ENCODE assay signal across 8 cellular contexts in genomic region chr3:195269375-195270078, GRCh38.
DNase-seq lines count a peak whose midpoint lies in the region; ATAC-seq and TF ChIP-seq lines count a peak whose summit lies in the region.

No MANE protein-coding gene starts in this region.

- peaks cover 14% of the 10 kb centered on the region for H4K20me1 ChIP-seq in DOHH2 (ENCODE audit: control insufficient read depth, insufficient read depth, low read depth, low read length)

- peak overlapping the region; percentile 85 for H3K4me2 ChIP-seq in DOHH2 (ENCODE audit: low read length)

- no peaks in the 10 kb centered on the region for H3K9me3 Mint-ChIP-seq in dendritic cell treated with granulocyte-macrophage colony-stimulating factor and Interleukin-4, amounts not matched to agents 40 ng/mL and 50 ng/mL, for 4 days

- H2AFZ ChIP-seq in neuron (ENCODE audit: low read depth, low read length): peak overlapping the region; percentile 90

- no peaks in the 10 kb centered on the region for H3K27me3 Mint-ChIP-seq in dendritic cell treated with granulocyte-macrophage colony-stimulating factor and Interleukin-4, amounts not matched to agents 40 ng/mL and 50 ng/mL, for 4 days

- H3K27me3 ChIP-seq in DOHH2 (ENCODE audit: control insufficient read depth, low read length) (no peaks in the 10 kb centered on the region), neuron (ENCODE audit: insufficient read depth, low read length) (no peaks in the 10 kb centered on the region)

- peak overlapping the region; percentile 81 for H3K27ac Mint-ChIP-seq in dendritic cell treated with granulocyte-macrophage colony-stimulating factor and Interleukin-4, amounts not matched to agents 40 ng/mL and 50 ng/mL, for 4 days

- H3K4me1 Mint-ChIP-seq in dendritic cell treated with granulocyte-macrophage colony-stimulating factor and Interleukin-4, amounts not matched to agents 40 ng/mL and 50 ng/mL, for 4 days (ENCODE audit: low read depth): peaks cover 61% of the 10 kb centered on the region

- H3K9me3 ChIP-seq in DOHH2 (ENCODE audit: control insufficient read depth, insufficient read depth, low read length) (no peaks in the 10 kb centered on the region), neuron (ENCODE audit: low read length) (no peaks in the 10 kb centered on the region)

- H3K36me3 ChIP-seq in DOHH2 (ENCODE audit: control insufficient read depth, low read length): peaks cover 21% of the 10 kb centered on the region; the same call in 1 of the 2 replicates
- peaks cover 10% of the 10 kb centered on the region for H3K36me3 ChIP-seq in neuron (ENCODE audit: insufficient read depth, low read length)

- H3K27ac ChIP-seq in DOHH2 (ENCODE audit: low read depth, low read length): no peak overlapping the region

- H3K4me3 ChIP-seq in DOHH2 (ENCODE audit: low read length) (peak overlapping the region; percentile 80), neuron (ENCODE audit: low read length) (peak overlapping the region; percentile 92)

- TF ChIP-seq CTCF in DOHH2 (IDR thresholded peaks at IDR 0.05; ENCODE audit: low read depth, low read length, poor library complexity, severe bottlenecking): no peak

- no peaks in the 10 kb centered on the region for H3K9me2 ChIP-seq in DOHH2 (replicated peaks; ENCODE audit: control insufficient read depth, low read length)

- H3K4me3 Mint-ChIP-seq in dendritic cell treated with granulocyte-macrophage colony-stimulating factor and Interleukin-4, amounts not matched to agents 40 ng/mL and 50 ng/mL, for 4 days: peak overlapping the region; percentile 89

- H3K36me3 Mint-ChIP-seq in dendritic cell treated with granulocyte-macrophage colony-stimulating factor and Interleukin-4, amounts not matched to agents 40 ng/mL and 50 ng/mL, for 4 days (ENCODE audit: low read depth): peaks cover 52% of the 10 kb centered on the region

- peaks cover 8% of the 10 kb centered on the region; the same call in 1 of the 2 replicates for H3F3A ChIP-seq in DOHH2 (ENCODE audit: control insufficient read depth, insufficient read depth)

- peaks cover 43% of the 10 kb centered on the region for H3K79me2 ChIP-seq in DOHH2 (ENCODE audit: control insufficient read depth, low read length)

- H3K4me1 ChIP-seq in DOHH2 (ENCODE audit: control insufficient read depth, low read length) (peaks cover 22% of the 10 kb centered on the region), neuron (ENCODE audit: insufficient read depth, low read length) (peaks cover 18% of the 10 kb centered on the region)

- ATAC-seq in GM18498 (IDR thresholded peaks at IDR 0.05; ENCODE audit: unreplicated experiment): no peak

- intact Hi-C loops in dendritic cell treated with granulocyte-macrophage colony-stimulating factor and Interleukin-4, amounts not matched to agents 40 ng/mL and 50 ng/mL, for 4 days (cut with micrococcal nuclease): loop anchor here (2.0 kb wide), 2 partner anchors 253 to 597 kb away; partner anchors contain the start of gene LSG1

- DNase-seq in NOMO-1 treated with DMSO at 0.1 percent for 48 hours (lab: John Stamatoyannopoulos, UW; ENCODE audit: unreplicated experiment) (peak; percentile 45), germinal center (ENCODE audit: low spot score) (no peak), NCI-H2107 treated with DMSO at 0.1 percent for 48 hours (lab: John Stamatoyannopoulos, UW; ENCODE audit: unreplicated experiment) (no peak), HPDE6-E6E7 (ENCODE audit: extremely low spot score) (no peak)
